In genomic region chr4:184649026-184649970, GRCh38 we compare ENCODE assay signal across 8 cellular contexts. TPM values are rescaled to one million over a fixed set of nuclear protein-coding genes. Genes with fewer than 3 reads are reported as not detected.
DNase-seq lines count a peak whose midpoint lies in the region; ATAC-seq and TF ChIP-seq lines count a peak whose summit lies in the region.

Gene CASP3, minus strand, starts transcription at chr4:184649447. Its CDS starts 10,994 bp downstream, at chr4:184638453.
Gene PRIMPOL, plus strand, starts transcription at chr4:184649738. Its CDS starts 7,403 bp downstream, at chr4:184657141.

- intact Hi-C loops in heart left ventricle (cut with DNase I): loop anchor here (1.0 to 10.0 kb wide), 16 partner anchors 83 to 387 kb away; partner anchors contain the start of genes CENPU (in 8 of the 10), IRF2 (in 4 of the 10) and ACSL1 (in 1 of the 10)
- intact Hi-C loops in posterior vena cava (cut with DNase I): loop anchor here in 1 of 2 donors (10.0 kb wide), 1 partner anchor 176 kb away; the partner anchor contains the start of gene ACSL1

- H3K4me1 ChIP-seq in adipocyte (ENCODE audit: control insufficient read depth, insufficient read depth, low read length): peaks cover 46% of the 10 kb centered on the region
- H3K4me1 ChIP-seq in heart left ventricle: peaks cover 5 to 53% (median 48%) of the 10 kb centered on the region in 12 donors
- peaks cover 34 to 49% (median 38%) of the 10 kb centered on the region in 4 donors for H3K4me1 ChIP-seq in upper lobe of left lung

- TF ChIP-seq POLR2A in heart left ventricle (IDR thresholded peaks at IDR 0.05) (peak in 1 of 2 donors; percentile 92), upper lobe of left lung (IDR thresholded peaks at IDR 0.05) (peak; percentile 71 to 94 (median 90))

- no peaks in the 10 kb centered on the region for H3K27me3 ChIP-seq in adipocyte (replicated peaks; ENCODE audit: control insufficient read depth, insufficient read depth, low read length)
- no peaks in the 10 kb centered on the region for H3K27me3 ChIP-seq in heart left ventricle
- no peaks in the 10 kb centered on the region for H3K27me3 ChIP-seq in upper lobe of left lung

- in situ Hi-C loops in GM13976 (cut with MboI; ENCODE audit: low sequenced_read_pairs, unreplicated experiment): loop anchor here (10.0 kb wide), 1 partner anchor 384 kb away; no protein-coding TSS in a partner anchor

- peak; percentile 94 for DNase-seq in GM13976 (ENCODE audit: low spot score)
- peak; percentile 76 for DNase-seq in NCI-H1436 treated with DMSO at 0.1 percent for 48 hours (lab: John Stamatoyannopoulos, UW)
- peak; percentile 89 for DNase-seq in T follicular helper cell (ENCODE audit: low read depth)
- DNase-seq in adipocyte (ENCODE audit: low read depth): peak; percentile 99
- peak; percentile 97 to 99 (median 98) for DNase-seq in heart left ventricle
- DNase-seq in posterior vena cava (ENCODE audit: low spot score): peak; percentile 99
- peak; percentile 98 to 100 for DNase-seq in upper lobe of left lung

- peaks cover 8% of the 10 kb centered on the region for H3K36me3 ChIP-seq in adipocyte (ENCODE audit: control insufficient read depth, insufficient read depth, low read length, severe bottlenecking)
- peaks cover 0 to 33% (median 0%) of the 10 kb centered on the region in 9 donors for H3K36me3 ChIP-seq in heart left ventricle
- H3K36me3 ChIP-seq in upper lobe of left lung: no peaks in the 10 kb centered on the region

- H3K9me3 ChIP-seq in adipocyte (ENCODE audit: control insufficient read depth, low read length) (no peaks in the 10 kb centered on the region), heart left ventricle (no peaks in the 10 kb centered on the region), upper lobe of left lung (no peaks in the 10 kb centered on the region)

- H3K4me3 ChIP-seq in adipocyte (ENCODE audit: low read length) (peak within 1 kb of the TSS; percentile 94), heart left ventricle (peak within 1 kb of the TSS; percentile 65 to 95 (median 88)), upper lobe of left lung (peak within 1 kb of the TSS; percentile 73 to 96 (median 83))

- TF ChIP-seq CTCF in GM13976 (IDR thresholded peaks at IDR 0.05; ENCODE audit: borderline replicate concordance, control extremely low read depth, extremely low read depth, insufficient read depth, missing control alignments): peak; percentile 45
- peak in 11 of 12 donors; percentile 9 to 60 (median 24) for TF ChIP-seq CTCF in heart left ventricle (IDR thresholded peaks at IDR 0.05)
- peak in 3 of 6 experiments; percentile 26 to 62 (median 58) for TF ChIP-seq CTCF in upper lobe of left lung (IDR thresholded peaks at IDR 0.05)

- H3K9ac ChIP-seq in adipocyte (ENCODE audit: low read length): peak within 1 kb of the TSS; percentile 92

- WGBS in heart left ventricle, 4 donors: 0 to 1% (median 1%) methylated on average over 35 to 90 of the region's 90 CpGs
- WGBS in upper lobe of left lung, 2 donors: 0% methylated on average over 7 to 17 of the region's 90 CpGs

- peak within 1 kb of the TSS; percentile 89 to 99 (median 98) for H3K27ac ChIP-seq in heart left ventricle
- H3K27ac ChIP-seq in upper lobe of left lung: peak within 1 kb of the TSS; percentile 97 to 99 (median 98)

- peak; percentile 80 for ATAC-seq in HG02852 (IDR thresholded peaks at IDR 0.05; ENCODE audit: unreplicated experiment)
- ATAC-seq in heart left ventricle: peak; percentile 92 to 98 (median 95)
- ATAC-seq in upper lobe of left lung (ENCODE audit: low FRiP score in 2 of 2): peak; percentile 97 to 98

- peak in 1 of 4 donors; percentile 22 for TF ChIP-seq EP300 in upper lobe of left lung (IDR thresholded peaks at IDR 0.05)

RNA-seq across cellular contexts. Expression of gene CASP3, which starts in this region (rescaled TPM):
- total RNA-seq in heart left ventricle (10 to 100 TPM in 7 of 9 donors, 1 to 10 TPM in 2; 7.3 to 32.0 (median 15.8) TPM), posterior vena cava (10 to 100 TPM; 16.8 to 17.1 TPM), upper lobe of left lung (10 to 100 TPM in 4 of 6 donors, 1 to 10 TPM in 2; 7.0 to 25.5 (median 15.0) TPM)
- polyA plus RNA-seq in heart left ventricle: 10 to 100 TPM in 1 of 2 donors, 1 to 10 TPM in 1; 7.8 to 20.4 TPM

RNA-seq across cellular contexts. Expression of gene PRIMPOL, which starts in this region (rescaled TPM):
- 10 to 100 TPM in 7 of 9 donors, 1 to 10 TPM in 2; 5.4 to 12.4 (median 10.6) TPM for total RNA-seq in heart left ventricle
- 10 to 100 TPM in 1 of 2 donors, 1 to 10 TPM in 1; 5.2 to 24.8 TPM for polyA plus RNA-seq in heart left ventricle
- total RNA-seq in posterior vena cava: 10 to 100 TPM; 18.1 to 18.8 TPM
- total RNA-seq in upper lobe of left lung: 10 to 100 TPM in 5 of 6 donors, 1 to 10 TPM in 1; 7.0 to 21.0 (median 13.3) TPM

Comparison
In these comparisons a context has a peak if more than half of its experiments do, and no peak if none do; other contexts are left out.
1. Peak in every context shown above with its lines: DNase-seq, ATAC-seq, H3K4me3 ChIP-seq and H3K27ac ChIP-seq.